25 cellular contexts compared by ENCODE assay signal in genomic region chr9:114481789-114482188, GRCh38. TPM values are rescaled to one million over a fixed set of nuclear protein-coding genes. Genes with fewer than 3 reads are reported as not detected.
DNase-seq lines count a peak whose midpoint lies in the region; ATAC-seq, FAIRE-seq and TF ChIP-seq lines count a peak whose summit lies in the region.
"Had no signal": no experiment of that assay in that cellular context is flagged by ENCODE, and none has a peak within 500 bp of the region (broad histone marks: within the 10 kb centered on the region; RNA-seq: fewer than 3 reads in every experiment).

No MANE protein-coding gene starts in this region.

- no peaks in the 10 kb centered on the region for H3K9me3 ChIP-seq in T-helper 17 cell (ENCODE audit: control insufficient read depth, low read length, poor library complexity, severe bottlenecking)
- no peaks in the 10 kb centered on the region for H3K9me3 ChIP-seq in K562 (replicated peaks; ENCODE audit: control insufficient read depth, insufficient read depth, low read depth, low read length)
- H3K9me3 ChIP-seq in trophoblast cell (ENCODE audit: insufficient read depth, low read depth, low read length): no peaks in the 10 kb centered on the region
- H3K9me3 ChIP-seq: BE2C, HAP-1 had no signal

- no peak for TF ChIP-seq POLR2A in K562 (conservative IDR thresholded peaks at IDR 0.05)

- in situ Hi-C loops in K562 (cut with MboI): no loop called here

- TF ChIP-seq RAD21 in K562 (CRISPR knock-in tag; conservative IDR thresholded peaks at IDR 0.05 in 1 of 2, IDR thresholded peaks at IDR 0.05 in 1 of 2): no peak

- TF ChIP-seq EP300 in K562 (IDR thresholded peaks at IDR 0.05; ENCODE audit: low read length): no peak

- H3K36me3 Mint-ChIP-seq in activated CD4-positive, alpha-beta memory T cell treated with anti-CD3 and anti-CD28 coated beads, Interleukin-2, amount 10 ng/mL, durations not matched to agents 7 days and 5 days (ENCODE audit: low read depth): peaks cover 5% of the 10 kb centered on the region
- H3K36me3 Mint-ChIP-seq in activated CD4-positive, alpha-beta memory T cell treated with anti-CD3 and anti-CD28 coated beads for 36 hours: no peaks in the 10 kb centered on the region
- no peaks in the 10 kb centered on the region for H3K36me3 Mint-ChIP-seq in T-helper 17 cell (ENCODE audit: low read depth)
- H3K36me3 Mint-ChIP-seq in naive thymus-derived CD8-positive, alpha-beta T cell: no peaks in the 10 kb centered on the region

- H3K36me3 ChIP-seq in K562 (ENCODE audit: control insufficient read depth, insufficient read depth, low read length) (peaks cover 5% of the 10 kb centered on the region; the same call in 2 of the 3 replicates), trophoblast cell (ENCODE audit: control insufficient read depth in 1 of 2, insufficient read depth in 2 of 2, low read length in 2 of 2) (peaks cover 2 to 9% of the 10 kb centered on the region in 2 experiments)
- H3K36me3 ChIP-seq: BE2C, HAP-1 had no signal

- H3K4me3 Mint-ChIP-seq in activated CD4-positive, alpha-beta memory T cell treated with anti-CD3 and anti-CD28 coated beads, Interleukin-2, amount 10 ng/mL, durations not matched to agents 7 days and 5 days: no peak overlapping the region
- no peak overlapping the region for H3K4me3 Mint-ChIP-seq in activated CD4-positive, alpha-beta memory T cell treated with anti-CD3 and anti-CD28 coated beads for 36 hours
- no peak overlapping the region for H3K4me3 Mint-ChIP-seq in T-helper 17 cell
- H3K4me3 Mint-ChIP-seq in naive thymus-derived CD8-positive, alpha-beta T cell: no peak overlapping the region
- H3K4me3 Mint-ChIP-seq: GM23338, HFFc6 had no signal

- no peak for DNase-seq in activated CD4-positive, alpha-beta memory T cell treated with anti-CD3 and anti-CD28 coated beads, Interleukin-2, amount 10 ng/mL, durations not matched to agents 7 days and 5 days
- no peak for DNase-seq in activated CD4-positive, alpha-beta memory T cell treated with anti-CD3 and anti-CD28 coated beads for 36 hours
- DNase-seq in T-helper 17 cell (no peak), K562 (ENCODE audit: extremely low read depth in 1 of 4, low spot score in 3 of 4) (no peak), trophoblast cell (no peak), cerebellar cortex (ENCODE audit: low spot score) (no peak)
- DNase-seq in naive thymus-derived CD8-positive, alpha-beta T cell: no peak
- DNase-seq: 8988T, ACHN, BE2C, DMS153, HFFc6, Karpas-422, NCI-H1436, NCI-H187, NCI-H2081 treated with DMSO at 0.1 percent for 48 hours, NCI-H2171, NCI-H226, NCI-H510A, RPMI8226, SHP77 had no signal

- peaks cover 14% of the 10 kb centered on the region for H3K27me3 Mint-ChIP-seq in activated CD4-positive, alpha-beta memory T cell treated with anti-CD3 and anti-CD28 coated beads, Interleukin-2, amount 10 ng/mL, durations not matched to agents 7 days and 5 days
- no peaks in the 10 kb centered on the region for H3K27me3 Mint-ChIP-seq in activated CD4-positive, alpha-beta memory T cell treated with anti-CD3 and anti-CD28 coated beads for 36 hours
- H3K27me3 Mint-ChIP-seq in T-helper 17 cell: peaks cover 12% of the 10 kb centered on the region
- H3K27me3 Mint-ChIP-seq in naive thymus-derived CD8-positive, alpha-beta T cell: peaks cover 0 to 2% (median 0%) of the 10 kb centered on the region in 5 donors

- WGBS in K562 (ENCODE audit: insufficient coverage, low coverage, missing lambda C conversion rate): 80% methylated on average over 5 of the region's 5 CpGs
- WGBS in trophoblast cell (ENCODE audit: extremely low coverage, insufficient coverage, insufficient read length): no CpG with 5 or more reads among the region's 5 CpGs

- H3K4me1 Mint-ChIP-seq in activated CD4-positive, alpha-beta memory T cell treated with anti-CD3 and anti-CD28 coated beads, Interleukin-2, amount 10 ng/mL, durations not matched to agents 7 days and 5 days: peaks cover 40% of the 10 kb centered on the region
- H3K4me1 Mint-ChIP-seq in activated CD4-positive, alpha-beta memory T cell treated with anti-CD3 and anti-CD28 coated beads for 36 hours (ENCODE audit: low read depth): peaks cover 29% of the 10 kb centered on the region
- H3K4me1 Mint-ChIP-seq in T-helper 17 cell: peaks cover 30% of the 10 kb centered on the region
- H3K4me1 Mint-ChIP-seq in naive thymus-derived CD8-positive, alpha-beta T cell: peaks cover 7 to 23% (median 10%) of the 10 kb centered on the region in 4 donors

- no peak overlapping the region for H4K91ac ChIP-seq in trophoblast cell (ENCODE audit: low read depth, low read length)

- peak overlapping the region; percentile 8 for H3K27ac Mint-ChIP-seq in activated CD4-positive, alpha-beta memory T cell treated with anti-CD3 and anti-CD28 coated beads, Interleukin-2, amount 10 ng/mL, durations not matched to agents 7 days and 5 days
- H3K27ac Mint-ChIP-seq in activated CD4-positive, alpha-beta memory T cell treated with anti-CD3 and anti-CD28 coated beads for 36 hours: no peak overlapping the region
- peak overlapping the region; percentile 85 for H3K27ac Mint-ChIP-seq in T-helper 17 cell
- peak overlapping the region in 4 of 10 donors; percentile 51 to 64 (median 52) for H3K27ac Mint-ChIP-seq in naive thymus-derived CD8-positive, alpha-beta T cell
- H3K27ac Mint-ChIP-seq: GM23338, HFFc6 had no signal

- BruUV-seq in K562 (replicated peaks; lab: Mats Ljungman, UMichigan): no TSS peak

- no peak overlapping the region for H2BK12ac ChIP-seq in trophoblast cell (ENCODE audit: low read length)

- H3K14ac ChIP-seq in trophoblast cell (ENCODE audit: low read length): no peak overlapping the region

- no peak overlapping the region for H2AK5ac ChIP-seq in trophoblast cell (ENCODE audit: low read length)

- no peak overlapping the region for H4K8ac ChIP-seq in trophoblast cell (ENCODE audit: low read depth, low read length)

- H3K18ac ChIP-seq in trophoblast cell (ENCODE audit: low read length): no peak overlapping the region

- H4K12ac ChIP-seq in trophoblast cell (ENCODE audit: low read depth, low read length): no peak overlapping the region

- H3K9ac ChIP-seq in K562 (ENCODE audit: insufficient read depth in 1 of 2, low read depth in 2 of 2, low read length in 2 of 2) (no peak overlapping the region), trophoblast cell (ENCODE audit: low read length) (no peak overlapping the region)

- intact Hi-C loops in activated CD4-positive, alpha-beta memory T cell treated with anti-CD3 and anti-CD28 coated beads for 36 hours (cut with micrococcal nuclease): loop anchor here (10.0 kb wide), 4 partner anchors 137 to 723 kb away; no protein-coding TSS in a partner anchor
- intact Hi-C loops in K562 (cut with micrococcal nuclease): no loop called here

- no peak overlapping the region for H3K27ac ChIP-seq in K562 (ENCODE audit: extremely low read depth, low read depth, low read length)
- H3K27ac ChIP-seq in trophoblast cell (ENCODE audit: low read depth, low read length): no peak overlapping the region
- H3K27ac ChIP-seq: HL-60 had no signal

- H3K4me2 ChIP-seq in K562 (ENCODE audit: insufficient read depth, low read length): no peak overlapping the region
- H3K4me2 ChIP-seq in trophoblast cell (ENCODE audit: low read length): no peak overlapping the region
- H3K4me2 ChIP-seq: GM23338 had no signal

- H3K79me2 ChIP-seq in K562 (ENCODE audit: control insufficient read depth, insufficient read depth, low read length) (peaks cover 13% of the 10 kb centered on the region; the same call in 1 of the 3 replicates), trophoblast cell (ENCODE audit: control insufficient read depth, insufficient read depth, low read length, poor library complexity) (no peaks in the 10 kb centered on the region)

- H3K27me3 ChIP-seq in K562 (ENCODE audit: control insufficient read depth in 2 of 2, insufficient read depth in 2 of 2, low read length in 2 of 2) (no peaks in the 10 kb centered on the region), trophoblast cell (ENCODE audit: insufficient read depth, low read length) (no peaks in the 10 kb centered on the region)
- H3K27me3 ChIP-seq: BE2C had no signal

- no peak overlapping the region for H3K4ac ChIP-seq in trophoblast cell (ENCODE audit: low read depth, low read length)

- no peak overlapping the region for H2AFZ ChIP-seq in K562 (ENCODE audit: low read depth, low read length)
- no peak overlapping the region for H2AFZ ChIP-seq in trophoblast cell (ENCODE audit: insufficient read depth, low read length, poor library complexity)
- H2AFZ ChIP-seq: GM23338 had no signal

- no peak overlapping the region for H3K23ac ChIP-seq in trophoblast cell (ENCODE audit: low read length)

- no peak overlapping the region for H2BK120ac ChIP-seq in trophoblast cell (ENCODE audit: insufficient read depth, low read length, poor library complexity)

- POLR2A ChIA-PET in activated CD4-positive, alpha-beta memory T cell treated with anti-CD3 and anti-CD28 coated beads, Interleukin-2, amount 10 ng/mL, durations not matched to agents 7 days and 5 days (lab: Charles Lee): no interaction called here
- POLR2A ChIA-PET in activated CD4-positive, alpha-beta memory T cell treated with anti-CD3 and anti-CD28 coated beads for 36 hours (lab: Charles Lee): interaction anchor here (0.7 kb wide), 1 partner anchor 115 kb away, joined by 3 read pairs; no protein-coding TSS in a partner anchor
- POLR2A ChIA-PET in K562 (lab: Yijun Ruan, JAX): no interaction called here
- POLR2A ChIA-PET in naive thymus-derived CD8-positive, alpha-beta T cell (lab: Charles Lee): no interaction called here

- H2BK5ac ChIP-seq in trophoblast cell (ENCODE audit: low read depth, low read length, poor library complexity): no peak overlapping the region

- H3K9me1 ChIP-seq in K562 (ENCODE audit: control insufficient read depth, insufficient read depth, low read length): no peaks in the 10 kb centered on the region

- no peak for TF ChIP-seq CTCF in K562 (IDR thresholded peaks at IDR 0.05 in 2 of 3, conservative IDR thresholded peaks at IDR 0.05 in 1 of 3; ENCODE audit: insufficient read depth in 2 of 3, low read depth in 1 of 3, low read length in 3 of 3)

- CTCF ChIA-PET in activated CD4-positive, alpha-beta memory T cell treated with anti-CD3 and anti-CD28 coated beads, Interleukin-2, amount 10 ng/mL, durations not matched to agents 7 days and 5 days (lab: Charles Lee): no interaction called here
- CTCF ChIA-PET in activated CD4-positive, alpha-beta memory T cell treated with anti-CD3 and anti-CD28 coated beads for 36 hours (lab: Charles Lee): no interaction called here
- CTCF ChIA-PET in K562 (lab: Yijun Ruan, JAX; ENCODE audit: low intra/inter-chr PET ratio): no interaction called here

- no peaks in the 10 kb centered on the region for H3K79me1 ChIP-seq in trophoblast cell (ENCODE audit: low read length)

- peaks cover 7% of the 10 kb centered on the region for H4K20me1 ChIP-seq in K562 (replicated peaks; ENCODE audit: control insufficient read depth, insufficient read depth, low read length)

- H3K4me3 ChIP-seq in K562: no peak overlapping the region
- peak overlapping the region; percentile 6 for H3K4me3 ChIP-seq in trophoblast cell (ENCODE audit: low read depth, low read length)
- H3K4me3 ChIP-seq: GM23338, HAP-1 had no signal

- no peaks in the 10 kb centered on the region for H3K9me3 Mint-ChIP-seq in activated CD4-positive, alpha-beta memory T cell treated with anti-CD3 and anti-CD28 coated beads, Interleukin-2, amount 10 ng/mL, durations not matched to agents 7 days and 5 days
- no peaks in the 10 kb centered on the region for H3K9me3 Mint-ChIP-seq in activated CD4-positive, alpha-beta memory T cell treated with anti-CD3 and anti-CD28 coated beads for 36 hours
- no peaks in the 10 kb centered on the region for H3K9me3 Mint-ChIP-seq in naive thymus-derived CD8-positive, alpha-beta T cell
- H3K9me3 Mint-ChIP-seq: GM23338, HFFc6 had no signal

- FAIRE-seq in K562 (lab: Jason Lieb, UNC): no peak

- ATAC-seq in T-helper 17 cell: no peak
- ATAC-seq in K562: no peak
- no peak for ATAC-seq in naive thymus-derived CD8-positive, alpha-beta T cell
- ATAC-seq in HG03159 (IDR thresholded peaks at IDR 0.05; ENCODE audit: unreplicated experiment): no peak
- ATAC-seq: GM23338 had no signal

- H3K4me1 ChIP-seq in K562 (replicated peaks in 1 of 2; ENCODE audit: control insufficient read depth in 2 of 2, insufficient read depth in 2 of 2, low read length in 2 of 2): peaks cover 0 to 16% of the 10 kb centered on the region in 2 experiments; a peak in 3 of 5 replicates
- H3K4me1 ChIP-seq in trophoblast cell (ENCODE audit: control insufficient read depth in 1 of 2, insufficient read depth in 2 of 2, low read length in 2 of 2): peaks cover 9 to 16% of the 10 kb centered on the region in 2 experiments
- H3K4me1 ChIP-seq: BE2C, HAP-1 had no signal

RNA-seq across cellular contexts. Expression of gene WHRN, which starts 23.5 kb away (rescaled TPM):
- 1 to 10 TPM; 4.5 to 4.8 TPM for total RNA-seq in activated CD4-positive, alpha-beta memory T cell treated with anti-CD3 and anti-CD28 coated beads, Interleukin-2, amount 10 ng/mL, durations not matched to agents 7 days and 5 days
- total RNA-seq in activated CD4-positive, alpha-beta memory T cell treated with anti-CD3 and anti-CD28 coated beads for 36 hours: 1 to 10 TPM; 2.8 to 4.4 TPM
- total RNA-seq in T-helper 17 cell (10 to 100 TPM; 18.2 to 32.6 TPM), K562 (2014; rRNA removed) (9.0 and 10.1 TPM in 2 replicates), K562 (2014; rRNA removed; fragmentation: Illumina TruSeq; extraction: Trizol) (1.1 and 2.0 TPM in 2 replicates), K562 (2015; rRNA removed; fragmentation: Illumina TruSeq; extraction: Trizol) (3.0 and 3.5 TPM in 2 replicates), K562 (2021) (14.1 and 17.1 TPM in 2 replicates)
- 13.7 and 31.3 TPM in 2 replicates for total RNA-seq in K562 (2011; cell fraction: chromatin; rRNA removed; ENCODE audit: low replicate concordance)
- total RNA-seq in K562 (2011; cell fraction: nucleolus; rRNA removed): 20.9 and 25.0 TPM in 2 replicates
- total RNA-seq in K562 (2011; cell fraction: nucleoplasm; rRNA removed): 17.4 and 19.4 TPM in 2 replicates
- polyA plus RNA-seq in K562 (2011; rRNA removed) (3.0 and 5.3 TPM in 2 replicates), K562 (2014; fragmentation: Illumina TruSeq; extraction: Trizol) (5.1 and 6.2 TPM in 2 replicates), K562 (2014; fragmentation: Nextera tagmentation; extraction: Ambion mirVana) (under 1 TPM; 0.31 TPM), K562 (2014; rRNA removed) (10.4 and 10.5 TPM in 2 replicates)
- polyA plus RNA-seq in K562 (2011; cell fraction: cytosol; rRNA removed): 3.4 and 4.9 TPM in 2 replicates
- 39.6 and 62.6 TPM in 2 replicates for polyA plus RNA-seq in K562 (2011; cell fraction: nucleus; rRNA removed)
- 10.1 and 16.2 TPM in 2 replicates for polyA plus RNA-seq in K562 (2012)
- 0.84 and 1.2 TPM in 2 replicates for polyA minus RNA-seq in K562 (2011; rRNA and poly(A)+ RNA removed)
- 3.1 and 3.9 TPM in 2 replicates for polyA minus RNA-seq in K562 (2011; cell fraction: cytosol; rRNA and poly(A)+ RNA removed)
- 14.1 and 15.1 TPM in 2 replicates for polyA minus RNA-seq in K562 (2011; cell fraction: nucleus; rRNA and poly(A)+ RNA removed)
- 16.1 and 16.7 TPM in 2 replicates for polyA plus RNA-seq in trophoblast cell (2013)
- total RNA-seq in naive thymus-derived CD8-positive, alpha-beta T cell: 1 to 10 TPM; 3.3 to 4.2 TPM
- polyA plus RNA-seq in naive thymus-derived CD8-positive, alpha-beta T cell: under 1 TPM; 0.17 to 0.56 (median 0.43) TPM
